39 cellular contexts compared by ENCODE assay signal in genomic region chr19:17642656-17643055, GRCh38. TPM values are rescaled to one million over a fixed set of nuclear protein-coding genes. Genes with fewer than 3 reads are reported as not detected.
"Had no signal": no experiment of that assay in that cellular context is flagged by ENCODE, and none has a peak within 500 bp of the region (broad histone marks: within the 10 kb centered on the region; RNA-seq: fewer than 3 reads in every experiment).

No MANE protein-coding gene starts in this region.

- DNase-seq: activated effector memory CD4-positive, alpha-beta T cell treated with anti-CD3 and anti-CD28 coated beads, Interleukin-2, amount 50 U/mL, for 16 hours; activated effector memory CD4-positive, alpha-beta T cell treated with Interleukin-2 at 50 U/mL for 16 hours; activated gamma-delta T cell; activated gamma-delta T cell treated with Interleukin-2 at 50 U/mL for 16 hours; activated naive CD4-positive, alpha-beta T cell; activated naive CD4-positive, alpha-beta T cell treated with anti-CD3 and anti-CD28 coated beads for 36 hours; activated naive CD4-positive, alpha-beta T cell treated with anti-CD3 and anti-CD28 coated beads, Interleukin-2, amount 10 ng/mL, durations not matched to agents 7 days and 5 days; activated naive CD4-positive, alpha-beta T cell treated with anti-CD3 and anti-CD28 coated beads, Interleukin-2, amount 50 U/mL, for 16 hours; activated naive CD4-positive, alpha-beta T cell treated with Interleukin-2 at 50 U/mL for 16 hours; activated naive CD8-positive, alpha-beta T cell treated with anti-CD3 and anti-CD28 coated beads for 36 hours; activated naive CD8-positive, alpha-beta T cell treated with anti-CD3 and anti-CD28 coated beads, Interleukin-2, amount 10 ng/mL, durations not matched to agents 7 days and 5 days; activated naive CD8-positive, alpha-beta T cell treated with anti-CD3 and anti-CD28 coated beads, Interleukin-2, amount 50 U/mL, for 24 hours; activated T-cell treated with anti-CD3 and anti-CD28 coated beads, Interleukin-2, amount 50 U/mL, for 1 hour; activated T-cell treated with anti-CD3 and anti-CD28 coated beads, Interleukin-2, amount 50 U/mL, for 24 hours; activated T-cell treated with anti-CD3 and anti-CD28 coated beads, Interleukin-2, amount 50 U/mL, for 4 hours; activated T-cell treated with anti-CD3 and anti-CD28 coated beads, Interleukin-2, amount 50 U/mL, for 48 hours; activated T-cell treated with anti-CD3 and anti-CD28 coated beads, Interleukin-2, amount 50 U/mL, for 72 hours; adrenal gland; amniotic stem cell; amygdala; anterior cingulate cortex; body of pancreas; brain microvascular endothelial cell; caudate nucleus; central memory CD4-positive, alpha-beta T cell; cerebellar nuclear complex had no signal

- H3K36me3 ChIP-seq: adrenal gland, ascending aorta, brain microvascular endothelial cell, breast epithelium, cardiac muscle cell had no signal

- H3K27me3 ChIP-seq: adrenal gland, ascending aorta, body of pancreas, brain microvascular endothelial cell, cardiac muscle cell had no signal

- H3K36me3 Mint-ChIP-seq: activated naive CD4-positive, alpha-beta T cell treated with anti-CD3 and anti-CD28 coated beads, Interleukin-2, amount 10 ng/mL, durations not matched to agents 7 days and 5 days; activated naive CD4-positive, alpha-beta T cell treated with anti-CD3 and anti-CD28 coated beads, Interleukin-2, amount 50 U/mL, for 24 hours; activated naive CD4-positive, alpha-beta T cell treated with anti-CD3 and anti-CD28 coated beads, Interleukin-2, amount 50 U/mL, for 72 hours; activated naive CD8-positive, alpha-beta T cell; activated naive CD8-positive, alpha-beta T cell treated with anti-CD3 and anti-CD28 coated beads for 36 hours; activated naive CD8-positive, alpha-beta T cell treated with anti-CD3 and anti-CD28 coated beads, Interleukin-2, amount 10 ng/mL, durations not matched to agents 7 days and 5 days had no signal

- H3K27me3 Mint-ChIP-seq: brain had no signal

- H3K27ac ChIP-seq: adrenal gland, ascending aorta, body of pancreas, brain microvascular endothelial cell, breast epithelium, cardiac muscle cell had no signal

- H3K27ac Mint-ChIP-seq: activated naive CD4-positive, alpha-beta T cell treated with anti-CD3 and anti-CD28 coated beads for 36 hours; activated naive CD4-positive, alpha-beta T cell treated with anti-CD3 and anti-CD28 coated beads, Interleukin-2, amount 10 ng/mL, durations not matched to agents 7 days and 5 days; activated naive CD4-positive, alpha-beta T cell treated with anti-CD3 and anti-CD28 coated beads, Interleukin-2, amount 50 U/mL, for 24 hours; activated naive CD4-positive, alpha-beta T cell treated with anti-CD3 and anti-CD28 coated beads, Interleukin-2, amount 50 U/mL, for 72 hours; activated naive CD8-positive, alpha-beta T cell; activated naive CD8-positive, alpha-beta T cell treated with anti-CD3 and anti-CD28 coated beads for 36 hours; activated naive CD8-positive, alpha-beta T cell treated with anti-CD3 and anti-CD28 coated beads, Interleukin-2, amount 10 ng/mL, durations not matched to agents 7 days and 5 days; activated naive CD8-positive, alpha-beta T cell treated with anti-CD3 and anti-CD28 coated beads, Interleukin-2, amount 50 U/mL, for 24 hours; activated T-cell treated with anti-CD3 and anti-CD28 coated beads, Interleukin-2, amount 50 U/mL, for 24 hours; activated T-cell treated with anti-CD3 and anti-CD28 coated beads, Interleukin-2, amount 50 U/mL, for 72 hours; activated T-helper 1 cell treated with anti-CD3 and anti-CD28 coated beads, Interleukin-12 subunit alpha, Interleukin-12 subunit beta, Interleukin-2, Interleukin-4 antibody, amounts not matched to agents 30 ng/mL and 10 ng/mL and 1 ng/mL, durations not matched to agents 14 hours and 24 hours and 36 hours; activated T-helper 17 cell treated with anti-CD3 and anti-CD28 coated beads, Interleukin-2, amount 50 U/mL, for 72 hours; activated T-helper 2 cell treated with anti-CD3 and anti-CD28 coated beads, Interferon-gamma antibody, Interleukin-2, Interleukin-4, amounts not matched to agents 10 μg/mL and 5 μg/mL and 100 μg/mL, durations not matched to agents 14 hours and 24 hours and 36 hours; brain had no signal

- H3K4me3 Mint-ChIP-seq: activated naive CD4-positive, alpha-beta T cell treated with anti-CD3 and anti-CD28 coated beads for 36 hours; activated naive CD4-positive, alpha-beta T cell treated with anti-CD3 and anti-CD28 coated beads, Interleukin-2, amount 10 ng/mL, durations not matched to agents 7 days and 5 days; activated naive CD4-positive, alpha-beta T cell treated with anti-CD3 and anti-CD28 coated beads, Interleukin-2, amount 50 U/mL, for 24 hours; activated naive CD8-positive, alpha-beta T cell; activated naive CD8-positive, alpha-beta T cell treated with anti-CD3 and anti-CD28 coated beads for 36 hours; activated naive CD8-positive, alpha-beta T cell treated with anti-CD3 and anti-CD28 coated beads, Interleukin-2, amount 10 ng/mL, durations not matched to agents 7 days and 5 days; activated naive CD8-positive, alpha-beta T cell treated with anti-CD3 and anti-CD28 coated beads, Interleukin-2, amount 50 U/mL, for 24 hours; activated T-cell treated with anti-CD3 and anti-CD28 coated beads, Interleukin-2, amount 50 U/mL, for 24 hours; activated T-cell treated with anti-CD3 and anti-CD28 coated beads, Interleukin-2, amount 50 U/mL, for 4 hours; activated T-cell treated with anti-CD3 and anti-CD28 coated beads, Interleukin-2, amount 50 U/mL, for 72 hours; activated T-helper 1 cell treated with anti-CD3 and anti-CD28 coated beads, Interleukin-12 subunit alpha, Interleukin-12 subunit beta, Interleukin-2, Interleukin-4 antibody, amounts not matched to agents 30 ng/mL and 10 ng/mL and 1 ng/mL, durations not matched to agents 14 hours and 24 hours and 36 hours; activated T-helper 17 cell treated with anti-CD3 and anti-CD28 coated beads, Interleukin-2, amount 50 U/mL, for 72 hours; brain; central memory CD8-positive, alpha-beta T cell had no signal

- FAIRE-seq: astrocyte, bronchial epithelial cell had no signal

- H3K9me3 Mint-ChIP-seq: activated naive CD4-positive, alpha-beta T cell treated with anti-CD3 and anti-CD28 coated beads for 36 hours; activated naive CD4-positive, alpha-beta T cell treated with anti-CD3 and anti-CD28 coated beads, Interleukin-2, amount 10 ng/mL, durations not matched to agents 7 days and 5 days; activated naive CD4-positive, alpha-beta T cell treated with anti-CD3 and anti-CD28 coated beads, Interleukin-2, amount 50 U/mL, for 24 hours; activated naive CD4-positive, alpha-beta T cell treated with anti-CD3 and anti-CD28 coated beads, Interleukin-2, amount 50 U/mL, for 72 hours; activated naive CD8-positive, alpha-beta T cell treated with anti-CD3 and anti-CD28 coated beads for 36 hours; activated naive CD8-positive, alpha-beta T cell treated with anti-CD3 and anti-CD28 coated beads, Interleukin-2, amount 10 ng/mL, durations not matched to agents 7 days and 5 days; activated naive CD8-positive, alpha-beta T cell treated with anti-CD3 and anti-CD28 coated beads, Interleukin-2, amount 50 U/mL, for 24 hours; activated T-cell treated with anti-CD3 and anti-CD28 coated beads, Interleukin-2, amount 50 U/mL, for 24 hours; activated T-cell treated with anti-CD3 and anti-CD28 coated beads, Interleukin-2, amount 50 U/mL, for 4 hours; activated T-cell treated with anti-CD3 and anti-CD28 coated beads, Interleukin-2, amount 50 U/mL, for 72 hours; activated T-helper 1 cell treated with anti-CD3 and anti-CD28 coated beads, Interleukin-12 subunit alpha, Interleukin-12 subunit beta, Interleukin-2, Interleukin-4 antibody, amounts not matched to agents 30 ng/mL and 10 ng/mL and 1 ng/mL, durations not matched to agents 14 hours and 24 hours and 36 hours; activated T-helper 17 cell treated with anti-CD3 and anti-CD28 coated beads, Interleukin-2, amount 50 U/mL, for 72 hours; activated T-helper 2 cell treated with anti-CD3 and anti-CD28 coated beads, Interferon-gamma antibody, Interleukin-2, Interleukin-4, amounts not matched to agents 10 μg/mL and 5 μg/mL and 100 μg/mL, durations not matched to agents 14 hours and 24 hours and 36 hours; brain; central memory CD8-positive, alpha-beta T cell had no signal

- H3K4me3 ChIP-seq: adrenal gland, ascending aorta, body of pancreas, breast epithelium, cardiac muscle cell had no signal

- H3K9me3 ChIP-seq: adrenal gland, ascending aorta, body of pancreas, breast epithelium had no signal

- H3K4me1 ChIP-seq: adrenal gland, ascending aorta, body of pancreas, breast epithelium had no signal

- H3K4me1 Mint-ChIP-seq: activated naive CD4-positive, alpha-beta T cell treated with anti-CD3 and anti-CD28 coated beads, Interleukin-2, amount 10 ng/mL, durations not matched to agents 7 days and 5 days; activated naive CD4-positive, alpha-beta T cell treated with anti-CD3 and anti-CD28 coated beads, Interleukin-2, amount 50 U/mL, for 24 hours; activated naive CD8-positive, alpha-beta T cell treated with anti-CD3 and anti-CD28 coated beads for 36 hours; activated naive CD8-positive, alpha-beta T cell treated with anti-CD3 and anti-CD28 coated beads, Interleukin-2, amount 10 ng/mL, durations not matched to agents 7 days and 5 days; activated naive CD8-positive, alpha-beta T cell treated with anti-CD3 and anti-CD28 coated beads, Interleukin-2, amount 50 U/mL, for 24 hours; activated T-helper 17 cell treated with anti-CD3 and anti-CD28 coated beads, Interleukin-2, amount 50 U/mL, for 72 hours; brain; central memory CD8-positive, alpha-beta T cell had no signal

- ATAC-seq: activated naive CD4-positive, alpha-beta T cell treated with anti-CD3 and anti-CD28 coated beads, Interleukin-2, amount 50 U/mL, for 72 hours; activated naive CD8-positive, alpha-beta T cell treated with anti-CD3 and anti-CD28 coated beads, Interleukin-2, amount 50 U/mL, for 24 hours; activated T-cell treated with anti-CD3 and anti-CD28 coated beads, Interleukin-2, amount 50 U/mL, for 4 hours; activated T-cell treated with anti-CD3 and anti-CD28 coated beads, Interleukin-2, amount 50 U/mL, for 72 hours; activated T-helper 17 cell treated with anti-CD3 and anti-CD28 coated beads, Interleukin-2, amount 50 U/mL, for 72 hours; body of pancreas had no signal

RNA-seq across cellular contexts. Expression of gene UNC13A, which starts 45.5 kb away (rescaled TPM):
- total RNA-seq: activated T-helper 1 cell treated with anti-CD3 and anti-CD28 coated beads, Interleukin-12 subunit alpha, Interleukin-12 subunit beta, Interleukin-2, Interleukin-4 antibody, amounts not matched to agents 30 ng/mL and 10 ng/mL and 1 ng/mL, durations not matched to agents 14 hours and 24 hours and 36 hours had no signal
